25 cellular contexts compared by ENCODE assay signal in genomic region chr11:94604496-94604895, GRCh38. TPM values are rescaled to one million over a fixed set of nuclear protein-coding genes. Genes with fewer than 3 reads are reported as not detected.
A peak's percentile ranks its signal among the peaks of the same experiment; 100 is the strongest.
DNase-seq lines count a peak whose midpoint lies in the region; ATAC-seq and TF ChIP-seq lines count a peak whose summit lies in the region.
"Had no signal": no experiment of that assay in that cellular context is flagged by ENCODE, and none has a peak within 500 bp of the region (broad histone marks: within the 10 kb centered on the region; RNA-seq: fewer than 3 reads in every experiment).

No MANE protein-coding gene starts in this region.

- ATAC-seq in HG02884 (IDR thresholded peaks at IDR 0.05; ENCODE audit: unreplicated experiment), result no peak
- ATAC-seq: esophagus mucosa; gastrocnemius medialis; left colon; naive thymus-derived CD8-positive, alpha-beta T cell; sciatic nerve had no signal

- H3K27me3 Mint-ChIP-seq in osteocyte (ENCODE audit: unreplicated experiment), result no peaks in the 10 kb centered on the region
- H3K27me3 Mint-ChIP-seq in activated CD4-positive, alpha-beta memory T cell treated with anti-CD3 and anti-CD28 coated beads, Interleukin-2, amount 10 ng/mL, durations not matched to agents 7 days and 5 days, result no peaks in the 10 kb centered on the region
- H3K27me3 Mint-ChIP-seq: activated naive CD4-positive, alpha-beta T cell treated with anti-CD3 and anti-CD28 coated beads, Interleukin-2, amount 50 U/mL, for 24 hours; naive thymus-derived CD8-positive, alpha-beta T cell had no signal

- no peak overlapping the region for H3K4me3 Mint-ChIP-seq in osteocyte (ENCODE audit: unreplicated experiment)
- no peak overlapping the region for H3K4me3 Mint-ChIP-seq in activated CD4-positive, alpha-beta memory T cell treated with anti-CD3 and anti-CD28 coated beads, Interleukin-2, amount 10 ng/mL, durations not matched to agents 7 days and 5 days
- H3K4me3 Mint-ChIP-seq: activated naive CD4-positive, alpha-beta T cell treated with anti-CD3 and anti-CD28 coated beads, Interleukin-2, amount 50 U/mL, for 24 hours; naive thymus-derived CD8-positive, alpha-beta T cell; T-helper 2 cell treated with Interferon-gamma antibody and Interleukin-4, amounts not matched to agents 5 μg/mL and 100 μg/mL, for 36 hours had no signal

- peak overlapping the region; percentile 10 for H3K27ac Mint-ChIP-seq in osteocyte (ENCODE audit: unreplicated experiment)
- H3K27ac Mint-ChIP-seq in activated CD4-positive, alpha-beta memory T cell treated with anti-CD3 and anti-CD28 coated beads, Interleukin-2, amount 10 ng/mL, durations not matched to agents 7 days and 5 days, result no peak overlapping the region
- H3K27ac Mint-ChIP-seq: activated naive CD4-positive, alpha-beta T cell treated with anti-CD3 and anti-CD28 coated beads, Interleukin-2, amount 50 U/mL, for 24 hours; naive thymus-derived CD8-positive, alpha-beta T cell; T-helper 2 cell treated with Interferon-gamma antibody and Interleukin-4, amounts not matched to agents 5 μg/mL and 100 μg/mL, for 36 hours had no signal

- CTCF ChIA-PET in activated CD4-positive, alpha-beta memory T cell treated with anti-CD3 and anti-CD28 coated beads, Interleukin-2, amount 10 ng/mL, durations not matched to agents 7 days and 5 days (lab: Charles Lee), result no interaction called here

- POLR2A ChIA-PET in activated CD4-positive, alpha-beta memory T cell treated with anti-CD3 and anti-CD28 coated beads, Interleukin-2, amount 10 ng/mL, durations not matched to agents 7 days and 5 days (lab: Charles Lee), result no interaction called here

- peaks cover 3% of the 10 kb centered on the region for H3K9me3 Mint-ChIP-seq in osteocyte (ENCODE audit: unreplicated experiment)
- no peaks in the 10 kb centered on the region for H3K9me3 Mint-ChIP-seq in activated CD4-positive, alpha-beta memory T cell treated with anti-CD3 and anti-CD28 coated beads, Interleukin-2, amount 10 ng/mL, durations not matched to agents 7 days and 5 days
- H3K9me3 Mint-ChIP-seq: activated naive CD4-positive, alpha-beta T cell treated with anti-CD3 and anti-CD28 coated beads, Interleukin-2, amount 50 U/mL, for 24 hours; T-helper 2 cell treated with Interferon-gamma antibody and Interleukin-4, amounts not matched to agents 5 μg/mL and 100 μg/mL, for 36 hours had no signal

- intact Hi-C loops in posterior vena cava (cut with DNase I), result no loop called here

- TF ChIP-seq CTCF in epithelial cell of esophagus (IDR thresholded peaks at IDR 0.05; ENCODE audit: insufficient read depth, low read depth, low read length, missing control alignments) (no peak), osteocyte (IDR thresholded peaks at IDR 0.05) (no peak)

- DNase-seq in ELR (ENCODE audit: low read depth) (peak; percentile 57), RPMI7951 (ENCODE audit: low read depth) (peak; percentile 61), epithelial cell of esophagus (ENCODE audit: low read depth) (peak; percentile 43), osteocyte (ENCODE audit: extremely low spot score, unreplicated experiment) (no peak), posterior vena cava (ENCODE audit: low spot score) (no peak)
- no peak for DNase-seq in activated CD4-positive, alpha-beta memory T cell treated with anti-CD3 and anti-CD28 coated beads, Interleukin-2, amount 10 ng/mL, durations not matched to agents 7 days and 5 days
- no peak for DNase-seq in effector CD8-positive, alpha-beta T cell (lab: John Stamatoyannopoulos, UW)
- DNase-seq: activated CD4-positive, alpha-beta T cell treated with anti-CD3 and anti-CD28 coated beads, Interleukin-2, amount 50 U/mL, for 1 hour; cerebellar nuclear complex; effector memory CD4-positive, alpha-beta T cell; gastrocnemius medialis; GDM1; left colon; naive thymus-derived CD8-positive, alpha-beta T cell; NCI-H1105; NCI-H2081; NCI-H446; NK-92 treated with Interleukin-12 subunit alpha and Interleukin-12 subunit beta, amount 100 ng/mL, for 24 hours; WERI-Rb-1 had no signal

- no peak overlapping the region for H3K4me3 ChIP-seq in epithelial cell of esophagus (ENCODE audit: low read length)
- H3K4me3 ChIP-seq: ascending aorta, gastrocnemius medialis had no signal

- H3K36me3 Mint-ChIP-seq in osteocyte (ENCODE audit: unreplicated experiment), result peaks cover 2% of the 10 kb centered on the region
- H3K36me3 Mint-ChIP-seq in activated CD4-positive, alpha-beta memory T cell treated with anti-CD3 and anti-CD28 coated beads, Interleukin-2, amount 10 ng/mL, durations not matched to agents 7 days and 5 days (ENCODE audit: low read depth), result no peaks in the 10 kb centered on the region

- H3K4me1 Mint-ChIP-seq in osteocyte (ENCODE audit: unreplicated experiment), result peaks cover 23% of the 10 kb centered on the region
- H3K4me1 Mint-ChIP-seq in activated CD4-positive, alpha-beta memory T cell treated with anti-CD3 and anti-CD28 coated beads, Interleukin-2, amount 10 ng/mL, durations not matched to agents 7 days and 5 days, result no peaks in the 10 kb centered on the region
- H3K4me1 Mint-ChIP-seq: activated naive CD4-positive, alpha-beta T cell treated with anti-CD3 and anti-CD28 coated beads, Interleukin-2, amount 50 U/mL, for 24 hours had no signal

RNA-seq across cellular contexts. Expression of gene PIWIL4, which starts 37.3 kb away (rescaled TPM):
- 0.48 and 0.78 TPM in 2 replicates for total RNA-seq in RPMI7951 (2014; rRNA removed; shearing (Covaris generic))
- total RNA-seq in osteocyte, result 0.84 and 1.2 TPM in 2 replicates
- total RNA-seq in activated CD4-positive, alpha-beta memory T cell treated with anti-CD3 and anti-CD28 coated beads, Interleukin-2, amount 10 ng/mL, durations not matched to agents 7 days and 5 days, result 1 to 10 TPM in 1 of 2 experiments, under 1 TPM in 1; 0.60 to 1.1 TPM
- 1 to 10 TPM; 4.4 to 4.5 TPM for total RNA-seq in posterior vena cava

Comparison
In these comparisons a context has a peak if more than half of its experiments do, and no peak if none do; other contexts are left out.
1. DNase-seq: peak in ELR (single experiment), RPMI7951 (single experiment) and epithelial cell of esophagus (single experiment); none in osteocyte (single experiment), activated CD4-positive, alpha-beta memory T cell treated with anti-CD3 and anti-CD28 coated beads, Interleukin-2, amount 10 ng/mL, durations not matched to agents 7 days and 5 days (single experiment), effector CD8-positive, alpha-beta T cell (single experiment) and posterior vena cava (single experiment).